ENCODE assay signal across 10 cellular contexts in the genomic region with DNA sequence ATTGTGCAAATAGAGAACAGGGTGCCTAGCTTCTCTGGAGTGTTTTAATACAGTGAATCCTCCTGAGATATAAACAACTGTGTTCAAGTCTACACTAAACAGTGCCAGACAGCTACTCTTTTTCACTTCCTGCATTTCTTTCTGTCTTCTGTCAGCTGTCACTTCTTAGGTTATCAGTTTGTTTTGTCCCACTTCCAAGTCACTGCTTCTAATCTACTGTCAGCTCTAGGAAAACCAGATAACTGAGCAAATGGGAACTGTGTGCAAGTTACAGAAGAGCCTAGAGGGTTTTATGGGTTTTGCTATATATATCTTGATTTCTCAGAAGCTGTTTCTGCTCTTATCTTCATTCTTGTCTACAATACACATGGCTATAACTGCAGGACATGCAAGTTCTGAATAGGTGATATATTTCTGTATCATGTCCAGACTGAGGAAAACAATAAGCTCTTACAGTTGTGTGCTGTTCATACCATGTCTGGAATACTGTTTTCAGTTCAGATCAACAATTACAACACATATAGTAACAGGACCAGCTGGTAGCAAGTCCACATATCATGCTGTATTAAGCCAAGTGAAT. TPM values are rescaled to one million over a fixed set of nuclear protein-coding genes. Genes with fewer than 3 reads are reported as not detected.
DNase-seq lines count a peak whose midpoint lies in the region; ATAC-seq and TF ChIP-seq lines count a peak whose summit lies in the region.
"Had no signal": no experiment of that assay in that cellular context is flagged by ENCODE, and none has a peak within 500 bp of the region (broad histone marks: within the 10 kb centered on the region; RNA-seq: fewer than 3 reads in every experiment).

No MANE protein-coding gene starts in this region.

- H3K4me1 ChIP-seq in CD8-positive, alpha-beta memory T cell (ENCODE audit: insufficient read depth, low read length) = peaks cover 15% of the 10 kb centered on the region
- H3K4me1 ChIP-seq in Loucy (ENCODE audit: insufficient read depth, low read length, poor library complexity, severe bottlenecking) = peaks cover 51% of the 10 kb centered on the region
- peaks cover 35% of the 10 kb centered on the region for H3K4me1 ChIP-seq in colonic mucosa
- peaks cover 30% of the 10 kb centered on the region for H3K4me1 ChIP-seq in mucosa of descending colon (ENCODE audit: low read depth)
- H3K4me1 ChIP-seq in CD4-positive, alpha-beta memory T cell (ENCODE audit: insufficient read depth, low read length) = peaks cover 48% of the 10 kb centered on the region

- peak overlapping the region; percentile 89 for H3K4me2 ChIP-seq in Loucy (ENCODE audit: low read depth, low read length, poor library complexity, severe bottlenecking)

- no peaks in the 10 kb centered on the region for H3K27me3 ChIP-seq in CD8-positive, alpha-beta memory T cell (ENCODE audit: insufficient read depth, low read length, poor library complexity, severe bottlenecking)
- H3K27me3 ChIP-seq in Loucy (ENCODE audit: insufficient read depth, low read length, poor library complexity, severe bottlenecking) (no peaks in the 10 kb centered on the region), colonic mucosa (no peaks in the 10 kb centered on the region)
- no peaks in the 10 kb centered on the region for H3K27me3 ChIP-seq in CD4-positive, alpha-beta memory T cell (ENCODE audit: insufficient read depth, low read length)

- H3F3A ChIP-seq in Loucy (ENCODE audit: low read depth) = no peaks in the 10 kb centered on the region

- H3K4me1 Mint-ChIP-seq in CD8-positive, alpha-beta memory T cell = peaks cover 49 to 75% (median 64%) of the 10 kb centered on the region in 3 donors
- H3K4me1 Mint-ChIP-seq in CD4-positive, alpha-beta memory T cell = peaks cover 47 to 67% (median 54%) of the 10 kb centered on the region in 4 donors

- DNase-seq in CD8-positive, alpha-beta memory T cell = no peak
- DNase-seq in colonic mucosa (no peak), mucosa of descending colon (no peak), DMS 273 (lab: John Stamatoyannopoulos, UW; ENCODE audit: unreplicated experiment) (no peak), NCI-H524 (lab: John Stamatoyannopoulos, UW) (no peak)
- no peak for DNase-seq in CD4-positive, alpha-beta memory T cell
- no peak for DNase-seq in activated CD8-positive, alpha-beta memory T cell treated with anti-CD3 and anti-CD28 coated beads, Interleukin-2, amount 50 U/mL, for 4 hours
- DNase-seq: hypothalamus had no signal

- no peaks in the 10 kb centered on the region for H3K9me3 ChIP-seq in CD8-positive, alpha-beta memory T cell (ENCODE audit: low read length)
- H3K9me3 ChIP-seq in Loucy (ENCODE audit: insufficient read depth, low read depth, low read length) (no peaks in the 10 kb centered on the region), colonic mucosa (no peaks in the 10 kb centered on the region), mucosa of descending colon (no peaks in the 10 kb centered on the region)
- H3K9me3 ChIP-seq in CD4-positive, alpha-beta memory T cell (ENCODE audit: control insufficient read depth in 1 of 2, low read length in 2 of 2) = no peaks in the 10 kb centered on the region

- H3K27ac Mint-ChIP-seq in CD8-positive, alpha-beta memory T cell = peak overlapping the region in 6 of 8 donors; percentile 11 to 60 (median 30)
- H3K27ac Mint-ChIP-seq in CD4-positive, alpha-beta memory T cell = peak overlapping the region in 1 of 7 donors; percentile 43

- H4K20me1 ChIP-seq in Loucy (ENCODE audit: insufficient read depth, low read length, poor library complexity, severe bottlenecking) = peaks cover 77% of the 10 kb centered on the region

- H3K27ac ChIP-seq in CD8-positive, alpha-beta memory T cell (ENCODE audit: low read depth, low read length) = no peak overlapping the region
- H3K27ac ChIP-seq in colonic mucosa = peak overlapping the region; percentile 6
- H3K27ac ChIP-seq in CD4-positive, alpha-beta memory T cell (ENCODE audit: low read depth, low read length) = no peak overlapping the region

- peak; percentile 88 for ATAC-seq in mucosa of descending colon

- POLR2A ChIA-PET in CD8-positive, alpha-beta memory T cell (lab: Charles Lee) = interaction anchor here (0.6 kb wide), 1 partner anchor 18 kb away, joined by 3 read pairs; no protein-coding TSS in a partner anchor
- POLR2A ChIA-PET in CD4-positive, alpha-beta memory T cell (lab: Charles Lee; ENCODE audit: partially characterized antibody) = interaction anchor here (0.7 kb wide), 1 partner anchor 32 kb away, joined by 3 read pairs; no protein-coding TSS in a partner anchor

- peaks cover 8% of the 10 kb centered on the region for H3K36me3 ChIP-seq in CD8-positive, alpha-beta memory T cell (ENCODE audit: insufficient read depth, low read length)
- peaks cover 27% of the 10 kb centered on the region for H3K36me3 ChIP-seq in Loucy (ENCODE audit: insufficient read depth, low read length)
- no peaks in the 10 kb centered on the region for H3K36me3 ChIP-seq in colonic mucosa
- no peaks in the 10 kb centered on the region for H3K36me3 ChIP-seq in mucosa of descending colon (ENCODE audit: low read depth)
- peaks cover 9% of the 10 kb centered on the region for H3K36me3 ChIP-seq in CD4-positive, alpha-beta memory T cell (ENCODE audit: insufficient read depth, low read length)

- H2AFZ ChIP-seq in Loucy (ENCODE audit: low read length) = no peak overlapping the region

- no peak overlapping the region for H3K4me3 ChIP-seq in CD8-positive, alpha-beta memory T cell (ENCODE audit: low read length)
- H3K4me3 ChIP-seq in Loucy (ENCODE audit: low read length, poor library complexity, severe bottlenecking) (peak overlapping the region; percentile 76), colonic mucosa (no peak overlapping the region), mucosa of descending colon (no peak overlapping the region)
- no peak overlapping the region for H3K4me3 ChIP-seq in CD4-positive, alpha-beta memory T cell (ENCODE audit: low read length in 2 of 2)

- H3K27me3 Mint-ChIP-seq in CD8-positive, alpha-beta memory T cell = no peaks in the 10 kb centered on the region
- no peaks in the 10 kb centered on the region for H3K27me3 Mint-ChIP-seq in CD4-positive, alpha-beta memory T cell

- no peaks in the 10 kb centered on the region for H3K9me3 Mint-ChIP-seq in CD8-positive, alpha-beta memory T cell
- no peaks in the 10 kb centered on the region for H3K9me3 Mint-ChIP-seq in CD4-positive, alpha-beta memory T cell
- H3K9me3 Mint-ChIP-seq: neural crest cell had no signal

- H3K36me3 Mint-ChIP-seq in CD8-positive, alpha-beta memory T cell = peaks cover 0 to 53% (median 1%) of the 10 kb centered on the region in 3 donors
- H3K36me3 Mint-ChIP-seq in CD4-positive, alpha-beta memory T cell = peaks cover 25 to 49% of the 10 kb centered on the region in 2 donors

- CTCF ChIA-PET in CD8-positive, alpha-beta memory T cell (lab: Charles Lee) = interaction anchor here (1.6 kb wide), 1 partner anchor 26 kb away, joined by 7 read pairs; no protein-coding TSS in a partner anchor
- CTCF ChIA-PET in CD4-positive, alpha-beta memory T cell (lab: Charles Lee; ENCODE audit: partially characterized antibody) = interaction anchor here (2.3 kb wide), 1 partner anchor 26 kb away, joined by 11 read pairs; no protein-coding TSS in a partner anchor

- peak overlapping the region in 2 of 7 donors; percentile 7 to 9 for H3K4me3 Mint-ChIP-seq in CD8-positive, alpha-beta memory T cell
- no peak overlapping the region for H3K4me3 Mint-ChIP-seq in CD4-positive, alpha-beta memory T cell
- H3K4me3 Mint-ChIP-seq: neural crest cell had no signal

- H3K79me2 ChIP-seq in Loucy (ENCODE audit: insufficient read depth, low read length) = peaks cover 96% of the 10 kb centered on the region

- intact Hi-C loops in colonic mucosa (cut with DNase I) (no loop called here), mucosa of descending colon (cut with DNase I, micrococcal nuclease) (no loop called here)
- intact Hi-C loops in CD4-positive, alpha-beta memory T cell (cut with micrococcal nuclease) = loop anchor here (10.0 kb wide), 2 partner anchors 902 to 1472 kb away; a partner anchor contains a TSS

- TF ChIP-seq CTCF in Loucy (conservative IDR thresholded peaks at IDR 0.05; ENCODE audit: low read length) = no peak
- TF ChIP-seq CTCF in colonic mucosa (IDR thresholded peaks at IDR 0.05) = no peak
- no peak for TF ChIP-seq CTCF in mucosa of descending colon (IDR thresholded peaks at IDR 0.05)

- H3K9me2 ChIP-seq in Loucy (replicated peaks; ENCODE audit: low read depth, low read length) = no peaks in the 10 kb centered on the region

- H3K9ac ChIP-seq in Loucy (ENCODE audit: low read depth, low read length, poor library complexity, severe bottlenecking) = peak overlapping the region; percentile 38
- no peak overlapping the region for H3K9ac ChIP-seq in colonic mucosa (ENCODE audit: low read depth in 2 of 2, low read length in 2 of 2)

RNA-seq across cellular contexts. Expression of a gene that starts 5.8 kb away (rescaled TPM):
- total RNA-seq in CD8-positive, alpha-beta memory T cell = 100 to 1,000 TPM; 165 to 175 TPM
- 64.3 TPM for polyA plus RNA-seq in CD8-positive, alpha-beta memory T cell
- total RNA-seq in colonic mucosa = 10 to 100 TPM; 40.0 to 51.6 TPM
- 100 to 1,000 TPM in 1 of 3 donors, 10 to 100 TPM in 2; 42.5 to 130 (median 47.4) TPM for total RNA-seq in mucosa of descending colon
- total RNA-seq in CD4-positive, alpha-beta memory T cell = 10 to 100 TPM; 72.5 to 76.4 TPM
- 10 to 100 TPM; 68.8 to 88.4 TPM for polyA plus RNA-seq in CD4-positive, alpha-beta memory T cell
